1 cellular context compared by ENCODE assay signal in genomic region chr18:70195852-70196434, GRCh38.
TF ChIP-seq lines count a peak whose summit lies in the region.

No MANE protein-coding gene starts in this region.

TF ChIP-seq in HCT116, 20 proteins besides CTCF, POLR2A, EP300 and RAD21 (continued from another document):
- TF ChIP-seq, protein P1, sequence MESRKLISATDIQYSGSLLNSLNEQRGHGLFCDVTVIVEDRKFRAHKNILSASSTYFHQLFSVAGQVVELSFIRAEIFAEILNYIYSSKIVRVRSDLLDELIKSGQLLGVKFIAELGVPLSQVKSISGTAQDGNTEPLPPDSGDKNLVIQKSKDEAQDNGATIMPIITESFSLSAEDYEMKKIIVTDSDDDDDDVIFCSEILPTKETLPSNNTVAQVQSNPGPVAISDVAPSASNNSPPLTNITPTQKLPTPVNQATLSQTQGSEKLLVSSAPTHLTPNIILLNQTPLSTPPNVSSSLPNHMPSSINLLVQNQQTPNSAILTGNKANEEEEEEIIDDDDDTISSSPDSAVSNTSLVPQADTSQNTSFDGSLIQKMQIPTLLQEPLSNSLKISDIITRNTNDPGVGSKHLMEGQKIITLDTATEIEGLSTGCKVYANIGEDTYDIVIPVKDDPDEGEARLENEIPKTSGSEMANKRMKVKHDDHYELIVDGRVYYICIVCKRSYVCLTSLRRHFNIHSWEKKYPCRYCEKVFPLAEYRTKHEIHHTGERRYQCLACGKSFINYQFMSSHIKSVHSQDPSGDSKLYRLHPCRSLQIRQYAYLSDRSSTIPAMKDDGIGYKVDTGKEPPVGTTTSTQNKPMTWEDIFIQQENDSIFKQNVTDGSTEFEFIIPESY (IDR thresholded peaks at IDR 0.05; ENCODE audit: extremely low read depth, insufficient replicate concordance, low read length) = no peak
- no peak for TF ChIP-seq EZH2phosphoT487 (IDR thresholded peaks at IDR 0.05; ENCODE audit: borderline replicate concordance)
- no peak for TF ChIP-seq TCF7L2 (IDR thresholded peaks at IDR 0.05; ENCODE audit: borderline replicate concordance, extremely low read depth, insufficient read depth, insufficient read length)
- TF ChIP-seq SP1 (IDR thresholded peaks at IDR 0.05; ENCODE audit: low read depth) = no peak
- TF ChIP-seq FOSL1 (IDR thresholded peaks at IDR 0.05; ENCODE audit: low read depth) = no peak
- TF ChIP-seq CEBPB (IDR thresholded peaks at IDR 0.05; ENCODE audit: low read depth) = no peak
